ENCODE assay signal across 12 cellular contexts in genomic region chr14:77545171-77545570, GRCh38. TPM values are rescaled to one million over a fixed set of nuclear protein-coding genes. Genes with fewer than 3 reads are reported as not detected.
DNase-seq lines count a peak whose midpoint lies in the region; ATAC-seq and TF ChIP-seq lines count a peak whose summit lies in the region.
"Not testable (repeated sequence)": the region's sequence is repeated elsewhere in the genome, so short reads cannot be mapped to it uniquely, and the experiment has no call there.
"Had no signal": no experiment of that assay in that cellular context is flagged by ENCODE, and none has a peak within 500 bp of the region (broad histone marks: within the 10 kb centered on the region; RNA-seq: fewer than 3 reads in every experiment).

No MANE protein-coding gene starts in this region.

- H3K23ac ChIP-seq in trophoblast cell (ENCODE audit: low read length): not testable (repeated sequence)

- H3K27me3 ChIP-seq in trophoblast cell (ENCODE audit: insufficient read depth, low read length): not testable (repeated sequence)

- not testable (repeated sequence) for H2BK12ac ChIP-seq in trophoblast cell (ENCODE audit: low read length)

- not testable (repeated sequence) for DNase-seq in memory B cell (ENCODE audit: low spot score in 2 of 2); natural killer cell; stimulated activated naive B cell treated with anti-CD40 and anti-IgM and Interleukin-4, amounts not matched to agents 10 μg/mL and 1 μg/mL and 100 μg/mL, for 72 hours
- DNase-seq in trophoblast cell: peak; percentile 80

- not testable (repeated sequence) for H3K18ac ChIP-seq in trophoblast cell (ENCODE audit: low read length)

- H4K12ac ChIP-seq in trophoblast cell (ENCODE audit: low read depth, low read length): not testable (repeated sequence)

- H2AFZ ChIP-seq in trophoblast cell (ENCODE audit: insufficient read depth, low read length, poor library complexity): not testable (repeated sequence)

- not testable (repeated sequence) for H2BK120ac ChIP-seq in trophoblast cell (ENCODE audit: insufficient read depth, low read length, poor library complexity)

- H3K4ac ChIP-seq in trophoblast cell (ENCODE audit: low read depth, low read length): not testable (repeated sequence)

- not testable (repeated sequence) for H3K79me2 ChIP-seq in trophoblast cell (ENCODE audit: control insufficient read depth, insufficient read depth, low read length, poor library complexity)

- TF ChIP-seq CTCF in natural killer cell (IDR thresholded peaks at IDR 0.05): not testable (repeated sequence)

- H3K36me3 Mint-ChIP-seq in dendritic cell treated with granulocyte-macrophage colony-stimulating factor and Interleukin-4, amounts not matched to agents 40 ng/mL and 50 ng/mL, for 4 days (ENCODE audit: low read depth): peaks cover 61% of the 10 kb centered on the region
- H3K36me3 Mint-ChIP-seq in memory B cell: peaks cover 15% of the 10 kb centered on the region
- H3K36me3 Mint-ChIP-seq in natural killer cell: not testable (repeated sequence)
- H3K36me3 Mint-ChIP-seq in stimulated activated naive B cell treated with anti-CD40 and anti-IgM and Interleukin-4, amounts not matched to agents 10 μg/mL and 1 μg/mL and 100 μg/mL, for 72 hours: peaks cover 19 to 39% of the 10 kb centered on the region in 2 donors

- not testable (repeated sequence) for H3K9me3 ChIP-seq in trophoblast cell (ENCODE audit: insufficient read depth, low read depth, low read length)

- peaks cover 12 to 19% of the 10 kb centered on the region in 2 experiments for H3K4me1 ChIP-seq in trophoblast cell (ENCODE audit: control insufficient read depth in 1 of 2, insufficient read depth in 2 of 2, low read length in 2 of 2)

- peaks cover 23% of the 10 kb centered on the region for H3K4me1 Mint-ChIP-seq in dendritic cell treated with granulocyte-macrophage colony-stimulating factor and Interleukin-4, amounts not matched to agents 40 ng/mL and 50 ng/mL, for 4 days (ENCODE audit: low read depth)
- H3K4me1 Mint-ChIP-seq in memory B cell: peaks cover 10% of the 10 kb centered on the region
- peaks cover 17 to 23% of the 10 kb centered on the region in 2 donors for H3K4me1 Mint-ChIP-seq in natural killer cell
- H3K4me1 Mint-ChIP-seq in stimulated activated naive B cell treated with anti-CD40 and anti-IgM and Interleukin-4, amounts not matched to agents 10 μg/mL and 1 μg/mL and 100 μg/mL, for 72 hours: peaks cover 23 to 38% of the 10 kb centered on the region in 2 donors

- H3K27ac ChIP-seq in trophoblast cell (ENCODE audit: low read depth, low read length): not testable (repeated sequence)

- intact Hi-C loops in dendritic cell treated with granulocyte-macrophage colony-stimulating factor and Interleukin-4, amounts not matched to agents 40 ng/mL and 50 ng/mL, for 4 days (cut with micrococcal nuclease); natural killer cell (cut with micrococcal nuclease): not testable (repeated sequence)

- not testable (repeated sequence) for H3K4me2 ChIP-seq in trophoblast cell (ENCODE audit: low read length)

- not testable (repeated sequence) for H4K8ac ChIP-seq in trophoblast cell (ENCODE audit: low read depth, low read length)

- not testable (repeated sequence) for H3K79me1 ChIP-seq in trophoblast cell (ENCODE audit: low read length)

- H3K27ac Mint-ChIP-seq in dendritic cell treated with granulocyte-macrophage colony-stimulating factor and Interleukin-4, amounts not matched to agents 40 ng/mL and 50 ng/mL, for 4 days: peak overlapping the region; percentile 4
- H3K27ac Mint-ChIP-seq in memory B cell (peak overlapping the region; percentile 18), natural killer cell (peak overlapping the region; percentile 19 to 53)
- H3K27ac Mint-ChIP-seq in stimulated activated naive B cell treated with anti-CD40 and anti-IgM and Interleukin-4, amounts not matched to agents 10 μg/mL and 1 μg/mL and 100 μg/mL, for 72 hours: peak overlapping the region; percentile 59

- H2BK5ac ChIP-seq in trophoblast cell (ENCODE audit: low read depth, low read length, poor library complexity): not testable (repeated sequence)

- H4K91ac ChIP-seq in trophoblast cell (ENCODE audit: low read depth, low read length): not testable (repeated sequence)

- H3K36me3 ChIP-seq in trophoblast cell (ENCODE audit: control insufficient read depth in 1 of 2, insufficient read depth in 2 of 2, low read length in 2 of 2): not testable (repeated sequence)

- not testable (repeated sequence) for H3K9ac ChIP-seq in trophoblast cell (ENCODE audit: low read length)

- not testable (repeated sequence) for H3K14ac ChIP-seq in trophoblast cell (ENCODE audit: low read length)

- H3K27me3 Mint-ChIP-seq in dendritic cell treated with granulocyte-macrophage colony-stimulating factor and Interleukin-4, amounts not matched to agents 40 ng/mL and 50 ng/mL, for 4 days; memory B cell; natural killer cell (ENCODE audit: low read depth in 2 of 2); stimulated activated naive B cell treated with anti-CD40 and anti-IgM and Interleukin-4, amounts not matched to agents 10 μg/mL and 1 μg/mL and 100 μg/mL, for 72 hours: not testable (repeated sequence)

- not testable (repeated sequence) for H3K4me3 ChIP-seq in trophoblast cell (ENCODE audit: low read depth, low read length)

- no CpG with 5 or more reads among the region's 11 CpGs for WGBS in trophoblast cell (ENCODE audit: extremely low coverage, insufficient coverage, insufficient read length)

- H3K9me3 Mint-ChIP-seq in dendritic cell treated with granulocyte-macrophage colony-stimulating factor and Interleukin-4, amounts not matched to agents 40 ng/mL and 50 ng/mL, for 4 days; memory B cell; natural killer cell; stimulated activated naive B cell treated with anti-CD40 and anti-IgM and Interleukin-4, amounts not matched to agents 10 μg/mL and 1 μg/mL and 100 μg/mL, for 72 hours: not testable (repeated sequence)

- not testable (repeated sequence) for H2AK5ac ChIP-seq in trophoblast cell (ENCODE audit: low read length)

- H3K4me3 Mint-ChIP-seq in dendritic cell treated with granulocyte-macrophage colony-stimulating factor and Interleukin-4, amounts not matched to agents 40 ng/mL and 50 ng/mL, for 4 days; memory B cell; natural killer cell; stimulated activated naive B cell treated with anti-CD40 and anti-IgM and Interleukin-4, amounts not matched to agents 10 μg/mL and 1 μg/mL and 100 μg/mL, for 72 hours: not testable (repeated sequence)

- not testable (repeated sequence) for ATAC-seq in memory B cell (ENCODE audit: low read depth); natural killer cell; stimulated activated naive B cell treated with anti-CD40 and anti-IgM and Interleukin-4, amounts not matched to agents 10 μg/mL and 1 μg/mL and 100 μg/mL, for 72 hours (replicated peaks)

RNA-seq across cellular contexts. Expression of gene ISM2, which starts 46.6 kb away (rescaled TPM):
- not detected for total RNA-seq in natural killer cell
- polyA plus RNA-seq in trophoblast cell (2013): 26.2 and 34.1 TPM in 2 replicates
- total RNA-seq: CD4-positive, alpha-beta memory T cell; CD4-positive, CD25-positive, alpha-beta regulatory T cell; CD8-positive, alpha-beta memory T cell; Daoy; GM12878 had no signal
- polyA plus RNA-seq: AG04450; CD14-positive monocyte; CD4-positive, alpha-beta memory T cell; CD4-positive, CD25-positive, alpha-beta regulatory T cell; CD8-positive, alpha-beta memory T cell had no signal

Comparison
In these comparisons a context has a peak if more than half of its experiments do, and no peak if none do; other contexts are left out.
1. H3K27ac Mint-ChIP-seq: peak in every context shown above with its lines; median percentile 59 in stimulated activated naive B cell treated with anti-CD40 and anti-IgM and Interleukin-4, amounts not matched to agents 10 μg/mL and 1 μg/mL and 100 μg/mL, for 72 hours; 36 in natural killer cell; 18 in memory B cell; 4 in dendritic cell treated with granulocyte-macrophage colony-stimulating factor and Interleukin-4, amounts not matched to agents 40 ng/mL and 50 ng/mL, for 4 days.